In the genomic region with DNA sequence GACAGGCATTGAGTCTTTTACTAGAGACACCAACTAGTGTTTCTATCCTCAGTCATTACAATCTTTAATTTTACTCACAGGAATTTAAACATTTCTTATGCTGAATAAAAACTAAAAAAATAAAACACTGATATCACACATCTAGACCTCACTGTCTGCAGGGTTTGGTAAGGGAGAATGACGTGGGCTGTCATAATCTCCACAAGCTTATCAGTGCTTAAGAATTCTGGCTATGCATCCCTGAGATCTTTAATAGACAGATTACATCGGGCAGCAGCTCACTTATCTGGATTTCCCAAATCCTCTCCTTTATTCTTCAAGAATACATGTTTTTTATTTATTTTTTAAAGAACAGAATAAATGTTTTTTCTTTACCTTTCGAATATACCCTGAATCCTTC, we compare ENCODE assay signal across 18 cellular contexts.
DNase-seq lines count a peak whose midpoint lies in the region; TF ChIP-seq lines count a peak whose summit lies in the region.
"Had no signal": no experiment of that assay in that cellular context is flagged by ENCODE, and none has a peak within 500 bp of the region (broad histone marks: within the 10 kb centered on the region; RNA-seq: fewer than 3 reads in every experiment).

No MANE protein-coding gene starts in this region.

- no peaks in the 10 kb centered on the region for H3K4me1 ChIP-seq in H9 (ENCODE audit: insufficient read depth, low read length)
- H3K4me1 ChIP-seq: A549; BLaER1 treated with 17β-estradiol and CSF1 and Interleukin-3, amounts not matched to agents 10 nM and 100 nM; Caco-2 had no signal

- no peak overlapping the region for H4K8ac ChIP-seq in H9 (replicated peaks; ENCODE audit: insufficient read length, low read depth, low read length)

- H3K4ac ChIP-seq in H9 (ENCODE audit: low read depth, low read length), result no peak overlapping the region

- no CpG with 5 or more reads among the region's 3 CpGs for WGBS in H9 (ENCODE audit: extremely low coverage, insufficient read length, low lambda C conversion rate)

- no peak overlapping the region for H4K91ac ChIP-seq in H9 (ENCODE audit: insufficient read length, low read depth, low read length)

- no peak for TF ChIP-seq CTCF in fibroblast of pulmonary artery (IDR thresholded peaks at IDR 0.05; ENCODE audit: low read length, missing control alignments)
- TF ChIP-seq CTCF in H9 (conservative IDR thresholded peaks at IDR 0.05), result no peak
- no peak for TF ChIP-seq CTCF in glutamatergic neuron (IDR thresholded peaks at IDR 0.05; ENCODE audit: partially characterized antibody, unreplicated experiment)

- H2BK120ac ChIP-seq in H9 (ENCODE audit: low read depth, low read length, poor library complexity, severe bottlenecking), result no peak overlapping the region

- H3K4me1 Mint-ChIP-seq in H9, result no peaks in the 10 kb centered on the region
- no peaks in the 10 kb centered on the region for H3K4me1 Mint-ChIP-seq in glutamatergic neuron (ENCODE audit: low read depth, unreplicated experiment)

- no peak overlapping the region for H3K27ac ChIP-seq in H9 (ENCODE audit: insufficient read length, low read depth, low read length)
- H3K27ac ChIP-seq: 22Rv1; A549; BLaER1 treated with 17β-estradiol and CSF1 and Interleukin-3, amounts not matched to agents 10 nM and 100 nM; C4-2B had no signal

- H4K20me1 ChIP-seq in H9 (ENCODE audit: control insufficient read depth, insufficient read depth, insufficient read length), result no peaks in the 10 kb centered on the region
- H4K20me1 ChIP-seq: BLaER1 treated with 17β-estradiol and CSF1 and Interleukin-3, amounts not matched to agents 10 nM and 100 nM had no signal

- no peak overlapping the region for H3K27ac Mint-ChIP-seq in H9
- H3K27ac Mint-ChIP-seq in glutamatergic neuron (ENCODE audit: unreplicated experiment), result no peak overlapping the region
- H3K27ac Mint-ChIP-seq: B cell; CD4-positive, alpha-beta T cell; CD8-positive, alpha-beta T cell had no signal

- H3K56ac ChIP-seq in H9 (ENCODE audit: insufficient read length, low read depth, low read length), result no peak overlapping the region

- no peaks in the 10 kb centered on the region for H3K79me1 ChIP-seq in H9 (ENCODE audit: insufficient read depth, low read depth, low read length, poor library complexity, severe bottlenecking)

- no peak overlapping the region for H4K5ac ChIP-seq in H9 (ENCODE audit: insufficient read length, low read depth, low read length)

- H3K14ac ChIP-seq in H9 (ENCODE audit: insufficient read depth, low read length), result no peak overlapping the region

- no peaks in the 10 kb centered on the region for H3K27me3 Mint-ChIP-seq in H9 (ENCODE audit: low read depth)
- no peaks in the 10 kb centered on the region for H3K27me3 Mint-ChIP-seq in glutamatergic neuron (ENCODE audit: unreplicated experiment)
- H3K27me3 Mint-ChIP-seq: B cell; CD4-positive, alpha-beta T cell had no signal

- no peaks in the 10 kb centered on the region for H3K23me2 ChIP-seq in H9 (ENCODE audit: insufficient read length, low read depth, low read length, poor library complexity, severe bottlenecking)

- H3K4me3 Mint-ChIP-seq in H9, result no peak overlapping the region
- H3K4me3 Mint-ChIP-seq in glutamatergic neuron (ENCODE audit: unreplicated experiment), result no peak overlapping the region
- H3K4me3 Mint-ChIP-seq: B cell; CD4-positive, alpha-beta T cell; CD8-positive, alpha-beta T cell had no signal

- H3K18ac ChIP-seq in H9 (ENCODE audit: insufficient read length, low read depth, low read length), result no peak overlapping the region

- H3K4me3 ChIP-seq in fibroblast of pulmonary artery (replicated peaks; ENCODE audit: low read depth, low read length), result no peak overlapping the region
- H3K4me3 ChIP-seq: A549; BLaER1 treated with 17β-estradiol and CSF1 and Interleukin-3, amounts not matched to agents 10 nM and 100 nM had no signal

- no peak overlapping the region for H2AFZ ChIP-seq in H9 (ENCODE audit: low read length)

- no peak overlapping the region for H2BK20ac ChIP-seq in H9 (ENCODE audit: low read depth, low read length, poor library complexity, severe bottlenecking)

- H3K4me2 ChIP-seq in H9 (ENCODE audit: insufficient read depth, insufficient read length, low read length), result no peak overlapping the region
- H3K4me2 ChIP-seq: A549; BLaER1 treated with 17β-estradiol and CSF1 and Interleukin-3, amounts not matched to agents 10 nM and 100 nM had no signal

- H2BK15ac ChIP-seq in H9 (ENCODE audit: low read depth, low read length), result no peak overlapping the region

- H3K36me3 Mint-ChIP-seq in H9 (ENCODE audit: insufficient read depth in 1 of 3, low read depth in 3 of 3) (no peaks in the 10 kb centered on the region), glutamatergic neuron (ENCODE audit: unreplicated experiment) (no peaks in the 10 kb centered on the region)
- H3K36me3 Mint-ChIP-seq: CD8-positive, alpha-beta T cell had no signal

- H3T11ph ChIP-seq in H9 (ENCODE audit: low read length), result no peak overlapping the region

- no peak overlapping the region for H2BK5ac ChIP-seq in H9 (ENCODE audit: insufficient read length, low read length)

- DNase-seq in D341Med (ENCODE audit: low spot score) (peak; percentile 5), amniotic epithelial cell (ENCODE audit: low read depth) (peak; percentile 84), fibroblast of pulmonary artery (ENCODE audit: low read depth) (peak; percentile 18), H9 (no peak), glutamatergic neuron (no peak), T-helper 9 cell (no peak)
- DNase-seq: AML-193; Caco-2; Calu3; CD4-positive, alpha-beta T cell; CD8-positive, alpha-beta T cell; DMS79 treated with DMSO at 0.1 percent for 48 hours; GF-D8 had no signal

- H3K27me3 ChIP-seq in H9 (ENCODE audit: insufficient read depth, low read length), result no peaks in the 10 kb centered on the region
- H3K27me3 ChIP-seq: BLaER1 treated with 17β-estradiol and CSF1 and Interleukin-3, amounts not matched to agents 10 nM and 100 nM had no signal

- no peak overlapping the region for H3K9ac ChIP-seq in H9 (ENCODE audit: extremely low read depth, insufficient read length, low read length)
- H3K9ac ChIP-seq: BLaER1 treated with 17β-estradiol and CSF1 and Interleukin-3, amounts not matched to agents 10 nM and 100 nM had no signal

- H2BK12ac ChIP-seq in H9 (ENCODE audit: insufficient read length, low read depth, low read length), result no peak overlapping the region

- H2AK5ac ChIP-seq in H9 (ENCODE audit: insufficient read length, low read length), result no peak overlapping the region

- H3K23ac ChIP-seq in H9 (ENCODE audit: insufficient read length, low read depth, low read length), result no peak overlapping the region

- no peaks in the 10 kb centered on the region for H3K79me2 ChIP-seq in H9 (ENCODE audit: insufficient read depth, low read length)

- H3K9me3 Mint-ChIP-seq in H9, result no peaks in the 10 kb centered on the region
- H3K9me3 Mint-ChIP-seq in glutamatergic neuron (ENCODE audit: unreplicated experiment), result no peaks in the 10 kb centered on the region
- H3K9me3 Mint-ChIP-seq: CD4-positive, alpha-beta T cell; CD8-positive, alpha-beta T cell had no signal

- H3K9me3 ChIP-seq in H9 (ENCODE audit: control insufficient read depth, low read depth, low read length), result no peaks in the 10 kb centered on the region
- H3K9me3 ChIP-seq: A549; BLaER1 treated with 17β-estradiol and CSF1 and Interleukin-3, amounts not matched to agents 10 nM and 100 nM; Caco-2 had no signal

Comparison
In these comparisons a context has a peak if more than half of its experiments do, and no peak if none do; other contexts are left out.
1. DNase-seq: peak in D341Med (single experiment), amniotic epithelial cell (single experiment) and fibroblast of pulmonary artery (single experiment); none in H9 (single experiment), glutamatergic neuron (single experiment) and T-helper 9 cell (single experiment).